ENCODE assay signal across 8 cellular contexts in genomic region chr6:166998256-166999144, GRCh38. TPM values are rescaled to one million over a fixed set of nuclear protein-coding genes. Genes with fewer than 3 reads are reported as not detected.
DNase-seq lines count a peak whose midpoint lies in the region; ATAC-seq and TF ChIP-seq lines count a peak whose summit lies in the region.

No MANE protein-coding gene starts in this region.

- no peak for TF ChIP-seq CTCF in GM10248 (IDR thresholded peaks at IDR 0.05; ENCODE audit: control extremely low read depth, extremely low read depth, low read depth, missing control alignments)
- TF ChIP-seq CTCF in cardiac muscle cell (IDR thresholded peaks at IDR 0.05; ENCODE audit: low read depth, low read length), result no peak
- TF ChIP-seq CTCF in retinal pigment epithelial cell (conservative IDR thresholded peaks at IDR 0.05; ENCODE audit: low read depth, low read length), result no peak

- no peak overlapping the region for H3K27ac ChIP-seq in cardiac muscle cell

- ATAC-seq in GM21528 (IDR thresholded peaks at IDR 0.05; ENCODE audit: low FRiP score, unreplicated experiment) (peak; percentile 19), HG03565 (IDR thresholded peaks at IDR 0.05; ENCODE audit: unreplicated experiment) (no peak)
- peak; percentile 17 to 18 for ATAC-seq in activated T-cell treated with anti-CD3 and anti-CD28 coated beads, Interleukin-2, amount 50 U/mL, for 72 hours (replicated peaks in 1 of 2)

- H3K27me3 Mint-ChIP-seq in activated T-cell treated with anti-CD3 and anti-CD28 coated beads, Interleukin-2, amount 50 U/mL, for 72 hours (ENCODE audit: low read depth), result no peaks in the 10 kb centered on the region

- POLR2A ChIA-PET in GM10248 (lab: Yijun Ruan, JAX), result interaction anchor here (1.4 to 1.7 kb wide), 2 partner anchors 11 to 47 kb away, joined by 3 to 5 read pairs; no protein-coding TSS in a partner anchor

- peaks cover 3% of the 10 kb centered on the region in 2 donors for H3K36me3 Mint-ChIP-seq in activated T-cell treated with anti-CD3 and anti-CD28 coated beads, Interleukin-2, amount 50 U/mL, for 72 hours (ENCODE audit: insufficient read depth in 2 of 2)

- peak overlapping the region; percentile 83 for H3K4me3 ChIP-seq in Jurkat, Clone E6-1 (ENCODE audit: low read length)
- peak overlapping the region; percentile 88 for H3K4me3 ChIP-seq in cardiac muscle cell
- peak overlapping the region; percentile 82 for H3K4me3 ChIP-seq in retinal pigment epithelial cell (ENCODE audit: low read length)

- DNase-seq in GM10248 (ENCODE audit: extremely low spot score) (peak; percentile 32), cardiac muscle cell (ENCODE audit: low read depth in 1 of 2, low spot score in 1 of 2) (no peak), retinal pigment epithelial cell (ENCODE audit: low read depth) (no peak), GOT3 (lab: John Stamatoyannopoulos, UW) (no peak)
- no peak for DNase-seq in Jurkat, Clone E6-1 (ENCODE audit: low read depth, low spot score)
- DNase-seq in activated T-cell treated with anti-CD3 and anti-CD28 coated beads, Interleukin-2, amount 50 U/mL, for 72 hours, result peak; percentile 23 to 39

- peak overlapping the region; percentile 87 to 89 for H3K4me3 Mint-ChIP-seq in activated T-cell treated with anti-CD3 and anti-CD28 coated beads, Interleukin-2, amount 50 U/mL, for 72 hours

- H3K9me3 Mint-ChIP-seq in activated T-cell treated with anti-CD3 and anti-CD28 coated beads, Interleukin-2, amount 50 U/mL, for 72 hours, result no peaks in the 10 kb centered on the region

- peaks cover 10% of the 10 kb centered on the region for H3K4me1 ChIP-seq in cardiac muscle cell (ENCODE audit: low read depth)

- peaks cover 28% of the 10 kb centered on the region for H3K4me1 Mint-ChIP-seq in activated T-cell treated with anti-CD3 and anti-CD28 coated beads, Interleukin-2, amount 50 U/mL, for 72 hours (ENCODE audit: low read depth)

- no peaks in the 10 kb centered on the region for H3K36me3 ChIP-seq in cardiac muscle cell

- H3K27ac Mint-ChIP-seq in activated T-cell treated with anti-CD3 and anti-CD28 coated beads, Interleukin-2, amount 50 U/mL, for 72 hours, result no peak overlapping the region

- no peaks in the 10 kb centered on the region for H3K27me3 ChIP-seq in cardiac muscle cell

- CTCF ChIA-PET in GM10248 (lab: Yijun Ruan, JAX), result interaction anchor here (0.8 to 3.9 kb wide), 17 partner anchors 9 to 224 kb away, joined by 3 to 30 read pairs (median 5); partner anchors contain the start of genes CCR6 and RNASET2

- H3K9me3 ChIP-seq in cardiac muscle cell (ENCODE audit: low read depth), result no peaks in the 10 kb centered on the region

RNA-seq across cellular contexts. Expression of gene CEP43, which starts 0.7 kb away (rescaled TPM):
- polyA plus RNA-seq in Jurkat, Clone E6-1 (2012; ENCODE audit: insufficient read depth, insufficient read length), result 30.2 TPM
- total RNA-seq in activated T-cell treated with anti-CD3 and anti-CD28 coated beads, Interleukin-2, amount 50 U/mL, for 72 hours, result 10 to 100 TPM; 17.9 to 20.7 TPM
- total RNA-seq in cardiac muscle cell, result 9.1 and 26.1 TPM in 2 replicates
- polyA plus RNA-seq in cardiac muscle cell, result 18.3 and 23.0 TPM in 2 replicates

RNA-seq across cellular contexts. Expression of gene RNASET2, which starts 42.1 kb away (rescaled TPM):
- 25.3 TPM for polyA plus RNA-seq in Jurkat, Clone E6-1 (2012; ENCODE audit: insufficient read depth, insufficient read length)
- total RNA-seq in activated T-cell treated with anti-CD3 and anti-CD28 coated beads, Interleukin-2, amount 50 U/mL, for 72 hours, result 10 to 100 TPM; 44.3 to 46.3 TPM
- 24.1 and 27.0 TPM in 2 replicates for total RNA-seq in cardiac muscle cell
- polyA plus RNA-seq in cardiac muscle cell, result 20.7 and 28.9 TPM in 2 replicates

Comparison
In these comparisons a context has a peak if more than half of its experiments do, and no peak if none do; other contexts are left out.
1. DNase-seq: peak in GM10248 (single experiment) and activated T-cell treated with anti-CD3 and anti-CD28 coated beads, Interleukin-2, amount 50 U/mL, for 72 hours (2 of 2); none in Jurkat, Clone E6-1 (single experiment), cardiac muscle cell (0 of 2), retinal pigment epithelial cell (single experiment) and GOT3 (single experiment).
2. Peak in every context shown above with its lines, with median percentiles within 50 percentile points of each other: H3K4me3 ChIP-seq.